ENCODE assay signal across 34 cellular contexts in genomic region chr1:3340548-3341235, GRCh38.
"Had no signal": no experiment of that assay in that cellular context is flagged by ENCODE, and none has a peak within 500 bp of the region (broad histone marks: within the 10 kb centered on the region; RNA-seq: fewer than 3 reads in every experiment).

No MANE protein-coding gene starts in this region.

- DNase-seq: activated B cell treated with CpG ODN at 0.5 μM for 24 hours; activated CD4-positive, alpha-beta memory T cell treated with anti-CD3 and anti-CD28 coated beads for 36 hours; activated CD4-positive, alpha-beta T cell treated with anti-CD3 and anti-CD28 coated beads for 36 hours; activated CD4-positive, alpha-beta T cell treated with anti-CD3 and anti-CD28 coated beads, Interleukin-2, amount 10 ng/mL, durations not matched to agents 24 days and 14 days; activated CD8-positive, alpha-beta memory T cell treated with anti-CD3 and anti-CD28 coated beads, Interleukin-2, amount 10 ng/mL, durations not matched to agents 7 days and 5 days; activated CD8-positive, alpha-beta memory T cell treated with anti-CD3 and anti-CD28 coated beads, Interleukin-2, amount 50 U/mL, for 4 hours; activated CD8-positive, alpha-beta T cell treated with anti-CD3 and anti-CD28 coated beads, Interleukin-2, amount 10 ng/mL, durations not matched to agents 7 days and 5 days; activated effector memory CD4-positive, alpha-beta T cell treated with anti-CD3 and anti-CD28 coated beads, Interleukin-2, amount 50 U/mL, for 16 hours; activated naive CD4-positive, alpha-beta T cell treated with anti-CD3 and anti-CD28 coated beads for 36 hours; activated naive CD8-positive, alpha-beta T cell treated with anti-CD3 and anti-CD28 coated beads for 36 hours; activated naive CD8-positive, alpha-beta T cell treated with anti-CD3 and anti-CD28 coated beads, Interleukin-2, amount 50 U/mL, for 24 hours; activated T-cell treated with anti-CD3 and anti-CD28 coated beads, Interleukin-2, amount 50 U/mL, for 1 hour; activated T-cell treated with anti-CD3 and anti-CD28 coated beads, Interleukin-2, amount 50 U/mL, for 48 hours; adrenal gland; amygdala; aorta; central memory CD4-positive, alpha-beta T cell; cerebellar nuclear complex; colonic mucosa; dermis blood vessel endothelial cell; effector CD4-positive, alpha-beta T cell; effector memory CD8-positive, alpha-beta T cell; erythroblast; foreskin keratinocyte; gastrocnemius medialis; glutamatergic neuron; T-helper 1 cell; T-helper 17 cell; T1000; WERI-Rb-1 had no signal

- H3K4me1 ChIP-seq: adrenal gland, breast epithelium, colonic mucosa, foreskin keratinocyte, gastrocnemius medialis had no signal

- ATAC-seq: activated CD4-positive, alpha-beta T cell treated with anti-CD3 and anti-CD28 coated beads for 36 hours; activated CD4-positive, CD25-positive, alpha-beta regulatory T cell treated with anti-CD3 and anti-CD28 coated beads, Interleukin-2, amount 50 U/mL, for 24 hours; activated CD8-positive, alpha-beta memory T cell treated with anti-CD3 and anti-CD28 coated beads, Interleukin-2, amount 10 ng/mL, durations not matched to agents 7 days and 5 days; activated CD8-positive, alpha-beta T cell treated with anti-CD3 and anti-CD28 coated beads, Interleukin-2, amount 10 ng/mL, durations not matched to agents 7 days and 5 days; activated naive CD8-positive, alpha-beta T cell treated with anti-CD3 and anti-CD28 coated beads, Interleukin-2, amount 50 U/mL, for 24 hours; effector memory CD8-positive, alpha-beta T cell; foreskin keratinocyte; gastrocnemius medialis; T-helper 17 cell had no signal

- H3K27me3 ChIP-seq: adrenal gland, cardiac muscle cell, colonic mucosa, foreskin keratinocyte had no signal

- H3K4me3 ChIP-seq: adrenal gland, breast epithelium, cardiac muscle cell, colonic mucosa, esophagus muscularis mucosa, gastrocnemius medialis had no signal

- H3K27ac ChIP-seq: adrenal gland, breast epithelium, cardiac muscle cell, colonic mucosa, esophagus muscularis mucosa, foreskin keratinocyte, gastrocnemius medialis, WERI-Rb-1 had no signal

- H3K36me3 ChIP-seq: adrenal gland, breast epithelium, cardiac muscle cell, colonic mucosa, esophagus muscularis mucosa, gastrocnemius medialis, WERI-Rb-1 had no signal

- H3K9me3 ChIP-seq: colonic mucosa had no signal
